16 cellular contexts compared by ENCODE assay signal in the genomic region with DNA sequence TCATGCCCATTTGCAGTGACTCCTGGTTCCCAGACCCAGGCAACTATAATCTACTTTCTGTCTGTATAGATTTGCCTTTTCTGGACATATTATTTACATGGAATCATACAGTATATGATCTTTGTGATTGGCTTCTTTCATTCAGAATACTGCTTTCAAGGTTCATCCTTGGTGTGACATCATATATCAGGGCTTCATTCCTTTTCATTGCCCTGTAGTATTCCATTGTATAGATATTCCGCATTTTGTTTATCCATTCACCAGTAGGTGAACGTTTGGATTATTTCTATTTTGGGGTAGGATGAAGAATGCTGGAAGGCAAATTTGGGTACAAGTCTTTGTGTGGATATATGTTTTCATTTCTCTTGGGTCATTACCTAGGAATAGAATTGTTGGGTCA. TPM values are rescaled to one million over a fixed set of nuclear protein-coding genes. Genes with fewer than 3 reads are reported as not detected.
DNase-seq lines count a peak whose midpoint lies in the region; ATAC-seq and TF ChIP-seq lines count a peak whose summit lies in the region.
"Had no signal": no experiment of that assay in that cellular context is flagged by ENCODE, and none has a peak within 500 bp of the region (broad histone marks: within the 10 kb centered on the region; RNA-seq: fewer than 3 reads in every experiment).

No MANE protein-coding gene starts in this region.

- no peak for DNase-seq in stimulated activated naive CD8-positive, alpha-beta T cell treated with anti-CD3 and anti-CD28 coated beads, Interleukin-15, Interleukin-2, amounts not matched to agents 100 U/mL and 50 U/mL, for 24 hours
- DNase-seq in activated B cell treated with CpG ODN at 0.5 μM for 24 hours, result no peak
- DNase-seq in osteoblast (ENCODE audit: insufficient read length, low spot score, missing footprints), result no peak
- no peak for DNase-seq in medulla oblongata (ENCODE audit: extremely low spot score)
- no peak for DNase-seq in H4 (ENCODE audit: low spot score)
- DNase-seq: activated effector memory CD4-positive, alpha-beta T cell treated with anti-CD3 and anti-CD28 coated beads, Interleukin-2, amount 50 U/mL, for 16 hours; DMS 273 treated with DMSO at 0.1 percent for 48 hours; KG1; kidney; NCI-H1417; Right ventricle myocardium superior; stimulated activated naive CD4-positive, alpha-beta T cell treated with Interleukin-2 at 50 U/mL for 16 hours had no signal

- H3K9me3 Mint-ChIP-seq in stimulated activated naive CD8-positive, alpha-beta T cell treated with anti-CD3 and anti-CD28 coated beads, Interleukin-15, Interleukin-2, amounts not matched to agents 100 ng/mL and 50 ng/mL, for 24 hours, result no peaks in the 10 kb centered on the region
- no peaks in the 10 kb centered on the region for H3K9me3 Mint-ChIP-seq in activated B cell treated with CpG ODN at 0.5 μM for 24 hours

- H3K79me2 ChIP-seq in osteoblast (ENCODE audit: insufficient read depth, low read length), result no peaks in the 10 kb centered on the region

- H3K36me3 Mint-ChIP-seq in stimulated activated naive CD8-positive, alpha-beta T cell treated with anti-CD3 and anti-CD28 coated beads, Interleukin-15, Interleukin-2, amounts not matched to agents 100 ng/mL and 50 ng/mL, for 24 hours (ENCODE audit: low read depth), result peaks cover 69% of the 10 kb centered on the region
- H3K36me3 Mint-ChIP-seq in activated B cell treated with CpG ODN at 0.5 μM for 24 hours (ENCODE audit: low read depth), result peaks cover 55% of the 10 kb centered on the region

- H3K4me1 ChIP-seq in duodenal mucosa (ENCODE audit: control insufficient read depth in 1 of 2, insufficient read depth in 2 of 2, low read length in 2 of 2), result peaks cover 15 to 20% of the 10 kb centered on the region in 2 donors
- H3K4me1 ChIP-seq in osteoblast (ENCODE audit: insufficient read depth, low read length), result no peaks in the 10 kb centered on the region

- no peak overlapping the region for H2AFZ ChIP-seq in osteoblast (ENCODE audit: low read length)

- H3K4me3 Mint-ChIP-seq in stimulated activated naive CD8-positive, alpha-beta T cell treated with anti-CD3 and anti-CD28 coated beads, Interleukin-15, Interleukin-2, amounts not matched to agents 100 ng/mL and 50 ng/mL, for 24 hours, result peak overlapping the region; percentile 80
- peak overlapping the region; percentile 63 for H3K4me3 Mint-ChIP-seq in activated B cell treated with CpG ODN at 0.5 μM for 24 hours

- TF ChIP-seq CTCF in activated B cell treated with CpG ODN at 0.5 μM for 24 hours (IDR thresholded peaks at IDR 0.05) (no peak), osteoblast (IDR thresholded peaks at IDR 0.05; ENCODE audit: extremely low read depth, low read depth, low read length) (no peak)

- peaks cover 93% of the 10 kb centered on the region for H3K4me1 Mint-ChIP-seq in stimulated activated naive CD8-positive, alpha-beta T cell treated with anti-CD3 and anti-CD28 coated beads, Interleukin-15, Interleukin-2, amounts not matched to agents 100 ng/mL and 50 ng/mL, for 24 hours (ENCODE audit: low read depth)
- peaks cover 89% of the 10 kb centered on the region for H3K4me1 Mint-ChIP-seq in activated B cell treated with CpG ODN at 0.5 μM for 24 hours

- intact Hi-C loops in activated B cell treated with CpG ODN at 0.5 μM for 24 hours (cut with micrococcal nuclease), result no loop called here

- H3K4me2 ChIP-seq in osteoblast (ENCODE audit: insufficient read depth, low read length), result no peak overlapping the region

- POLR2A ChIA-PET in activated B cell treated with CpG ODN at 0.5 μM for 24 hours (lab: Charles Lee), result interaction anchor here (1.2 to 9.4 kb wide), 7 partner anchors 11 to 51 kb away, joined by 4 to 140 read pairs (median 36); a partner anchor contains a TSS

- no peak overlapping the region for H3K9ac ChIP-seq in duodenal mucosa (ENCODE audit: low read depth in 1 of 2, low read length in 2 of 2)

- H4K20me1 ChIP-seq in osteoblast (ENCODE audit: insufficient read depth, low read length), result no peaks in the 10 kb centered on the region

- H3K36me3 ChIP-seq in duodenal mucosa (ENCODE audit: control insufficient read depth in 1 of 2, insufficient read depth in 2 of 2, low read length in 2 of 2) (no peaks in the 10 kb centered on the region), osteoblast (ENCODE audit: insufficient read depth, low read length) (no peaks in the 10 kb centered on the region)

- peak overlapping the region; percentile 38 for H3K27ac ChIP-seq in duodenal mucosa (ENCODE audit: low read depth, low read length)
- H3K27ac ChIP-seq in osteoblast (ENCODE audit: low read depth, low read length), result no peak overlapping the region

- no peaks in the 10 kb centered on the region for H3K9me3 ChIP-seq in duodenal mucosa (ENCODE audit: control insufficient read depth in 1 of 2, low read length in 2 of 2)
- no peaks in the 10 kb centered on the region for H3K9me3 ChIP-seq in osteoblast (ENCODE audit: low read depth, low read length)

- H3K27me3 Mint-ChIP-seq in stimulated activated naive CD8-positive, alpha-beta T cell treated with anti-CD3 and anti-CD28 coated beads, Interleukin-15, Interleukin-2, amounts not matched to agents 100 ng/mL and 50 ng/mL, for 24 hours, result no peaks in the 10 kb centered on the region
- H3K27me3 Mint-ChIP-seq in activated B cell treated with CpG ODN at 0.5 μM for 24 hours, result no peaks in the 10 kb centered on the region

- H3K27me3 ChIP-seq in duodenal mucosa (ENCODE audit: control insufficient read depth in 1 of 2, insufficient read depth in 2 of 2, low read length in 2 of 2), result no peaks in the 10 kb centered on the region
- peaks cover 17% of the 10 kb centered on the region for H3K27me3 ChIP-seq in osteoblast (ENCODE audit: insufficient read depth, low read length)

- H3K4me3 ChIP-seq in duodenal mucosa (ENCODE audit: low read depth in 1 of 2, low read length in 2 of 2) (no peak overlapping the region), osteoblast (ENCODE audit: insufficient read depth, low read length) (no peak overlapping the region)
- H3K4me3 ChIP-seq: skin epidermis had no signal

- CTCF ChIA-PET in activated B cell treated with CpG ODN at 0.5 μM for 24 hours (lab: Charles Lee), result interaction anchor here (0.7 to 2.0 kb wide), 4 partner anchors 32 to 52 kb away, joined by 3 to 20 read pairs (median 6); no protein-coding TSS in a partner anchor

- peak overlapping the region; percentile 98 for H3K27ac Mint-ChIP-seq in stimulated activated naive CD8-positive, alpha-beta T cell treated with anti-CD3 and anti-CD28 coated beads, Interleukin-15, Interleukin-2, amounts not matched to agents 100 ng/mL and 50 ng/mL, for 24 hours
- H3K27ac Mint-ChIP-seq in activated B cell treated with CpG ODN at 0.5 μM for 24 hours, result peak overlapping the region; percentile 97

- ATAC-seq in stimulated activated naive CD8-positive, alpha-beta T cell treated with anti-CD3 and anti-CD28 coated beads, Interleukin-15, Interleukin-2, amounts not matched to agents 100 U/mL and 50 U/mL, for 24 hours, result no peak
- no peak for ATAC-seq in activated B cell treated with CpG ODN at 0.5 μM for 24 hours (ENCODE audit: low read depth)
- no peak for ATAC-seq in GM19328 (IDR thresholded peaks at IDR 0.05; ENCODE audit: unreplicated experiment)

RNA-seq across cellular contexts. Expression of a gene that starts 36.1 kb away (rescaled TPM):
- total RNA-seq in activated B cell treated with CpG ODN at 0.5 μM for 24 hours (98.3 and 99.3 TPM in 2 replicates), osteoblast (not detected in 2 replicates)
- 0.16 TPM in 1 of 2 replicates, not detected in the other for total RNA-seq in H4 (2014; rRNA removed; shearing (Covaris generic))

Comparison
In these comparisons a context has a peak if more than half of its experiments do, and no peak if none do; other contexts are left out.
1. RNA of a gene that starts 36.1 kb away (total RNA-seq): 98.3 to 99.3 TPM in activated B cell treated with CpG ODN at 0.5 μM for 24 hours; not detected in osteoblast and 0.16 TPM in H4; every median in the first group is over 10 times any median in the second.